Comparison of ENCODE assay signal across 9 cellular contexts in the genomic region with DNA sequence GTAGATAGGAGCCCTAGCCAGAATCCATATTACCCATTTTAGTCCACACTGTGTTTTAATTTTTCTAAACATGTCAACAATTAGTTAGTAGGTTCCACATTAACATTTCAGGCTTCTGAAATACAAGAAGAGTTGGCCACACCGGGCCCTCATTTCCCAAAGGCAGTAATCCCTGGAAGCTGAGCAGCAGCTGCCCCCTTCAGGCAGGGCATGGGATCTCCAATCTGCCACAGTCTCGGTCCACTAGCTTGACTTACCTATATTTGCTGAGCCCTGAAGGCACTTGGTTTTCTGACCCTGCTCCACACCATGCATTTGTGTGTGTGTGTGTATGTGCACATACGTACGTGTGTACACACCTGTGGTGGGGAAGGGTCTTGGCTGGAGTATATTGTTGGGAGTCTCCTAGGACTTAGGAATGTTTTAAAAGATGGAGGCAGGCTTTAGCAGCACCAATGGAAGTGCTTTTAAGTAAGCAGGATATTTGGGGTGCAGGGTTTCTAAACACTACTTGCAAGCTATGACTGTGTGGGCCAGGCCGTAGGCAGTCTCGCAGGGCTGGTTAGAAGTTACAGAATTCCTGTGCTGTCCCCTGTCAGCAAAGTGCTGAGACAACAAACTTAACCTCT.
DNase-seq lines count a peak whose midpoint lies in the region; ATAC-seq and TF ChIP-seq lines count a peak whose summit lies in the region.
"Had no signal": no experiment of that assay in that cellular context is flagged by ENCODE, and none has a peak within 500 bp of the region (broad histone marks: within the 10 kb centered on the region; RNA-seq: fewer than 3 reads in every experiment).

No MANE protein-coding gene starts in this region.

- H3K4me1 Mint-ChIP-seq in CD8-positive, alpha-beta T cell (ENCODE audit: low read depth), result no peaks in the 10 kb centered on the region
- no peaks in the 10 kb centered on the region for H3K4me1 Mint-ChIP-seq in natural killer cell
- H3K4me1 Mint-ChIP-seq: activated B cell treated with CpG ODN at 0.5 μM for 24 hours had no signal

- CTCF ChIA-PET in CD8-positive, alpha-beta T cell (lab: Charles Lee), result no interaction called here

- no peaks in the 10 kb centered on the region for H3K36me3 ChIP-seq in CD8-positive, alpha-beta T cell (ENCODE audit: insufficient read depth, low read length)

- H3K27ac ChIP-seq in CD8-positive, alpha-beta T cell (ENCODE audit: low read depth, low read length), result no peak overlapping the region

- intact Hi-C loops in CD8-positive, alpha-beta T cell (cut with DNase I, micrococcal nuclease), result no loop called here
- intact Hi-C loops in natural killer cell (cut with micrococcal nuclease), result no loop called here

- no peak overlapping the region for H3K4me3 ChIP-seq in CD8-positive, alpha-beta T cell (ENCODE audit: low read depth, low read length)

- no peaks in the 10 kb centered on the region for H3K27me3 ChIP-seq in CD8-positive, alpha-beta T cell (ENCODE audit: insufficient read depth, low read length)

- no peaks in the 10 kb centered on the region for H3K9me3 ChIP-seq in CD8-positive, alpha-beta T cell (ENCODE audit: low read length)

- ATAC-seq in GM18502 (IDR thresholded peaks at IDR 0.05; ENCODE audit: poor library complexity, unreplicated experiment) (peak; percentile 61), esophagus mucosa (peak; percentile 59), natural killer cell (no peak), HG02798 (IDR thresholded peaks at IDR 0.05; ENCODE audit: poor library complexity, unreplicated experiment) (no peak)
- ATAC-seq in CD8-positive, alpha-beta T cell, result no peak

- POLR2A ChIA-PET in CD8-positive, alpha-beta T cell (lab: Charles Lee), result no interaction called here

- H3K4me3 Mint-ChIP-seq in CD8-positive, alpha-beta T cell, result no peak overlapping the region
- no peak overlapping the region for H3K4me3 Mint-ChIP-seq in natural killer cell
- H3K4me3 Mint-ChIP-seq: activated B cell treated with CpG ODN at 0.5 μM for 24 hours had no signal

- peaks cover 3% of the 10 kb centered on the region for H3K9me3 Mint-ChIP-seq in CD8-positive, alpha-beta T cell
- H3K9me3 Mint-ChIP-seq in natural killer cell, result peaks cover 2 to 10% of the 10 kb centered on the region in 2 donors
- H3K9me3 Mint-ChIP-seq: activated B cell treated with CpG ODN at 0.5 μM for 24 hours had no signal

- TF ChIP-seq CTCF in CD8-positive, alpha-beta T cell (IDR thresholded peaks at IDR 0.05), result no peak
- TF ChIP-seq CTCF in natural killer cell (IDR thresholded peaks at IDR 0.05), result no peak

- no peaks in the 10 kb centered on the region for H3K4me1 ChIP-seq in CD8-positive, alpha-beta T cell (ENCODE audit: insufficient read depth, low read length)

- no peak overlapping the region for H3K27ac Mint-ChIP-seq in CD8-positive, alpha-beta T cell
- no peak overlapping the region for H3K27ac Mint-ChIP-seq in natural killer cell
- H3K27ac Mint-ChIP-seq: activated B cell treated with CpG ODN at 0.5 μM for 24 hours had no signal

- H3K36me3 Mint-ChIP-seq in CD8-positive, alpha-beta T cell, result no peaks in the 10 kb centered on the region
- no peaks in the 10 kb centered on the region for H3K36me3 Mint-ChIP-seq in natural killer cell

- DNase-seq in Ammon's horn (ENCODE audit: low spot score), result peak; percentile 20
- peak; percentile 2 for DNase-seq in NCI-H345 treated with DMSO at 0.1 percent for 48 hours (lab: John Stamatoyannopoulos, UW; ENCODE audit: unreplicated experiment)
- DNase-seq in cortex of kidney (lab: John Stamatoyannopoulos, UW), result no peak
- no peak for DNase-seq in CD8-positive, alpha-beta T cell
- no peak for DNase-seq in natural killer cell
- DNase-seq: activated B cell treated with CpG ODN at 0.5 μM for 24 hours had no signal

- H3K27me3 Mint-ChIP-seq in CD8-positive, alpha-beta T cell (ENCODE audit: low read depth), result no peaks in the 10 kb centered on the region
- no peaks in the 10 kb centered on the region for H3K27me3 Mint-ChIP-seq in natural killer cell (ENCODE audit: low read depth in 2 of 2)
- H3K27me3 Mint-ChIP-seq: activated B cell treated with CpG ODN at 0.5 μM for 24 hours had no signal

Comparison
In these comparisons a context has a peak if more than half of its experiments do, and no peak if none do; other contexts are left out.
1. DNase-seq: peak in Ammon's horn (single experiment) and NCI-H345 treated with DMSO at 0.1 percent for 48 hours (single experiment); none in cortex of kidney (single experiment), CD8-positive, alpha-beta T cell (0 of 7) and natural killer cell (single experiment).
2. ATAC-seq: peak in GM18502 (single experiment) and esophagus mucosa (single experiment); none in CD8-positive, alpha-beta T cell (single experiment), natural killer cell (0 of 3) and HG02798 (single experiment).